In genomic region chr1:9086060-9086459, GRCh38 we compare ENCODE assay signal across 17 cellular contexts. TPM values are rescaled to one million over a fixed set of nuclear protein-coding genes. Genes with fewer than 3 reads are reported as not detected.
A peak's percentile ranks its signal among the peaks of the same experiment; 100 is the strongest.
DNase-seq lines count a peak whose midpoint lies in the region; ATAC-seq and TF ChIP-seq lines count a peak whose summit lies in the region.
"Had no signal": no experiment of that assay in that cellular context is flagged by ENCODE, and none has a peak within 500 bp of the region (broad histone marks: within the 10 kb centered on the region; RNA-seq: fewer than 3 reads in every experiment).

No MANE protein-coding gene starts in this region.

- no peaks in the 10 kb centered on the region for H3K36me3 ChIP-seq in BLaER1 treated with 17β-estradiol and CSF1 and Interleukin-3, amounts not matched to agents 10 nM and 100 nM
- H3K36me3 ChIP-seq in mucosa of descending colon (ENCODE audit: low read depth): no peaks in the 10 kb centered on the region
- H3K36me3 ChIP-seq: heart right ventricle had no signal

- H3K36me3 Mint-ChIP-seq in chondrocyte (ENCODE audit: low read depth): peaks cover 4% of the 10 kb centered on the region

- peaks cover 30% of the 10 kb centered on the region for H3K4me1 Mint-ChIP-seq in chondrocyte (ENCODE audit: low read depth)

- peak overlapping the region in 1 of 10 experiments; percentile 39; a peak in 1 of 20 replicates for H3K4me3 ChIP-seq in BLaER1 treated with 17β-estradiol and CSF1 and Interleukin-3, amounts not matched to agents 10 nM and 100 nM
- H3K4me3 ChIP-seq in mucosa of descending colon: no peak overlapping the region
- H3K4me3 ChIP-seq: heart right ventricle had no signal

- no peak overlapping the region for H3K27ac Mint-ChIP-seq in chondrocyte (ENCODE audit: unreplicated experiment)
- H3K27ac Mint-ChIP-seq: activated naive CD8-positive, alpha-beta T cell treated with anti-CD3 and anti-CD28 coated beads, Interleukin-2, amount 50 U/mL, for 24 hours had no signal

- peaks cover 53 to 71% (median 68%) of the 10 kb centered on the region in 10 experiments for H3K4me1 ChIP-seq in BLaER1 treated with 17β-estradiol and CSF1 and Interleukin-3, amounts not matched to agents 10 nM and 100 nM
- peaks cover 7% of the 10 kb centered on the region for H3K4me1 ChIP-seq in mucosa of descending colon (ENCODE audit: low read depth)

- H3K4me2 ChIP-seq in BLaER1 treated with 17β-estradiol and CSF1 and Interleukin-3, amounts not matched to agents 10 nM and 100 nM: peak overlapping the region; percentile 79 to 93 (median 86)

- H3K9ac ChIP-seq in BLaER1 treated with 17β-estradiol and CSF1 and Interleukin-3, amounts not matched to agents 10 nM and 100 nM: peak overlapping the region in 9 of 11 experiments; percentile 59 to 81 (median 76); a peak in 17 of 22 replicates

- no peaks in the 10 kb centered on the region for H3K27me3 ChIP-seq in BLaER1 treated with 17β-estradiol and CSF1 and Interleukin-3, amounts not matched to agents 10 nM and 100 nM
- H3K27me3 ChIP-seq: heart right ventricle had no signal

- H3K27me3 Mint-ChIP-seq in chondrocyte (ENCODE audit: low read depth): peaks cover 14% of the 10 kb centered on the region

- peak overlapping the region in 9 of 11 experiments; percentile 80 to 97 (median 90); a peak in 18 of 22 replicates for H3K27ac ChIP-seq in BLaER1 treated with 17β-estradiol and CSF1 and Interleukin-3, amounts not matched to agents 10 nM and 100 nM

- H3K9me3 Mint-ChIP-seq in chondrocyte (ENCODE audit: low read depth): no peaks in the 10 kb centered on the region
- H3K9me3 Mint-ChIP-seq: activated naive CD8-positive, alpha-beta T cell treated with anti-CD3 and anti-CD28 coated beads, Interleukin-2, amount 50 U/mL, for 24 hours; activated T-cell treated with anti-CD3 and anti-CD28 coated beads, Interleukin-2, amount 50 U/mL, for 4 hours had no signal

- no peaks in the 10 kb centered on the region for H4K20me1 ChIP-seq in BLaER1 treated with 17β-estradiol and CSF1 and Interleukin-3, amounts not matched to agents 10 nM and 100 nM

- peak; percentile 83 for ATAC-seq in mucosa of descending colon
- ATAC-seq in GM21576 (IDR thresholded peaks at IDR 0.05; ENCODE audit: unreplicated experiment): no peak
- ATAC-seq in HG02588 (IDR thresholded peaks at IDR 0.05; ENCODE audit: unreplicated experiment): no peak
- no peak for ATAC-seq in GM21723 (IDR thresholded peaks at IDR 0.05; ENCODE audit: unreplicated experiment)
- ATAC-seq: activated naive CD8-positive, alpha-beta T cell treated with anti-CD3 and anti-CD28 coated beads, Interleukin-2, amount 50 U/mL, for 24 hours; activated T-cell treated with anti-CD3 and anti-CD28 coated beads, Interleukin-2, amount 50 U/mL, for 4 hours; PC-3 had no signal

- intact Hi-C loops in mucosa of descending colon (cut with DNase I, micrococcal nuclease): no loop called here

- no peak overlapping the region for H3K4me3 Mint-ChIP-seq in chondrocyte (ENCODE audit: unreplicated experiment)
- H3K4me3 Mint-ChIP-seq: activated naive CD8-positive, alpha-beta T cell treated with anti-CD3 and anti-CD28 coated beads, Interleukin-2, amount 50 U/mL, for 24 hours; activated T-cell treated with anti-CD3 and anti-CD28 coated beads, Interleukin-2, amount 50 U/mL, for 4 hours had no signal

- H3K9me3 ChIP-seq in BLaER1 treated with 17β-estradiol and CSF1 and Interleukin-3, amounts not matched to agents 10 nM and 100 nM (replicated peaks in 1 of 11): peaks cover 0 to 37% (median 15%) of the 10 kb centered on the region in 11 experiments; a peak in 16 of 22 replicates
- H3K9me3 ChIP-seq in mucosa of descending colon: no peaks in the 10 kb centered on the region
- H3K9me3 ChIP-seq: heart right ventricle had no signal

- TF ChIP-seq CTCF in chondrocyte (IDR thresholded peaks at IDR 0.05): no peak
- no peak for TF ChIP-seq CTCF in mucosa of descending colon (IDR thresholded peaks at IDR 0.05)

- DNase-seq in LoVo (ENCODE audit: low spot score) (peak; percentile 16), chondrocyte (ENCODE audit: low spot score) (peak; percentile 2), mucosa of descending colon (peak in 1 of 3 donors; percentile 7), AG20443 (ENCODE audit: low spot score) (no peak)
- DNase-seq: activated naive CD8-positive, alpha-beta T cell treated with anti-CD3 and anti-CD28 coated beads, Interleukin-2, amount 50 U/mL, for 24 hours; activated T-cell treated with anti-CD3 and anti-CD28 coated beads, Interleukin-2, amount 50 U/mL, for 4 hours; Calu3; heart right ventricle; NCI-H1092 treated with DMSO at 0.1 percent for 48 hours; PC-3 had no signal

RNA-seq across cellular contexts. Expression of gene SLC2A5, which starts 16.6 kb away (rescaled TPM):
- total RNA-seq in chondrocyte (0.27 to 0.73 TPM (median 0.41 TPM) in 3 replicates), mucosa of descending colon (10 to 100 TPM in 1 of 3 donors, 1 to 10 TPM in 2; 4.4 to 34.5 (median 7.8) TPM)
- total RNA-seq: activated T-cell treated with anti-CD3 and anti-CD28 coated beads, Interleukin-2, amount 50 U/mL, for 4 hours; endothelial cell of umbilical vein; PC-3; pulmonary artery endothelial cell had no signal

RNA-seq across cellular contexts. Expression of gene GPR157, which starts 42.8 kb away (rescaled TPM):
- total RNA-seq in chondrocyte (1.9 to 8.2 TPM (median 6.9 TPM) in 3 replicates), mucosa of descending colon (1 to 10 TPM; 7.0 to 8.7 (median 8.1) TPM)

RNA-seq across cellular contexts. Expression of gene SLC2A7, which starts 59.8 kb away (rescaled TPM):
- total RNA-seq in chondrocyte: not detected in 3 replicates
- total RNA-seq in mucosa of descending colon: not detected
- total RNA-seq: activated T-cell treated with anti-CD3 and anti-CD28 coated beads, Interleukin-2, amount 50 U/mL, for 4 hours; Calu3; endothelial cell of umbilical vein; mucosa of gallbladder; PC-3; pulmonary artery endothelial cell had no signal
